10 cellular contexts compared by ENCODE assay signal in genomic region chr16:69197573-69197972, GRCh38.
"Had no signal": no experiment of that assay in that cellular context is flagged by ENCODE, and none has a peak within 500 bp of the region (broad histone marks: within the 10 kb centered on the region; RNA-seq: fewer than 3 reads in every experiment).

No MANE protein-coding gene starts in this region.

- DNase-seq: GM23248, GOT3, H7, Karpas-422, KBM-7 had no signal

- H3K4me3 ChIP-seq: GM23248, HAP-1 had no signal

- FAIRE-seq: HepG2 had no signal

- H3K36me3 ChIP-seq: HAP-1 had no signal

- H3K9ac ChIP-seq: GM23248, KMS-11 had no signal

- H3K4me2 ChIP-seq: KMS-11 had no signal

- H3K9me3 ChIP-seq: HAP-1 had no signal

- H3K27ac ChIP-seq: GM23248, HL-60, KMS-11 had no signal

- ATAC-seq: HCT116, HepG2 had no signal

- H2AFZ ChIP-seq: GM23248 had no signal
